8 cellular contexts compared by ENCODE assay signal in the genomic region with DNA sequence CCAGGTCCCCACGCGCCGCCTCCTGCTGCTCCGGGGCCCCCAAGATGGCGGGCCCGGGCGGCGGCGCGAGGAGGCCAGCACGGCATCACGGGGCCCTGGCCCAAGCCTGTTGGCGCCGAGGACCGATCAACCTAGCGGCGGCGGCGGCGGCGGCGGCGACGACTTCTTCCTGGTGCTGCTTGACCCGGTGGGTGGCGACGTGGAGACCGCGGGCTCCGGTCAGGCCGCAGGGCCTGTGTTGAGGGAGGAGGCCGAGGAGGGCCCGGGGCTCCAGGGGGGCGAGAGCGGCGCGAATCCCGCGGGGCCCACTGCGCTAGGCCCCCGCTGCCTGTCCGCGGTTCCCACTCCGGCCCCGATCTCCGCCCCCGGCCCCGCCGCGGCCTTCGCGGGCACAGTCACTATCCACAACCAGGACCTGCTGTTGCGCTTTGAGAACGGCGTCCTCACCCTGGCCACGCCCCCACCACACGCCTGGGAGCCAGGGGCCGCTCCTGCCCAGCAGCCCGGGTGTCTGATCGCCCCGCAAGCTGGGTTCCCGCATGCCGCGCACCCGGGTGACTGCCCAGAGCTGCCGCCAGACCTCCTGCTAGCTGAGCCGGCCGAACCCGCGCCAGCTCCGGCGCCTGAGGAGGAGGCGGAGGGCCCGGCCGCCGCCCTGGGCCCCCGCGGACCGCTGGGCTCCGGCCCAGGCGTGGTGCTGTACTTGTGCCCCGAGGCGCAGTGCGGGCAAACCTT. TPM values are rescaled to one million over a fixed set of nuclear protein-coding genes. Genes with fewer than 3 reads are reported as not detected.
A peak's percentile ranks its signal among the peaks of the same experiment; 100 is the strongest.
DNase-seq lines count a peak whose midpoint lies in the region; ATAC-seq and TF ChIP-seq lines count a peak whose summit lies in the region.
"Not testable (repeated sequence)": the region's sequence is repeated elsewhere in the genome, so short reads cannot be mapped to it uniquely, and the experiment has no call there.

No MANE protein-coding gene starts in this region.

- peak overlapping the region; percentile 51 for H3K4me3 ChIP-seq in AG04450 (ENCODE audit: low read depth, low read length)
- peak overlapping the region; percentile 37 for H3K4me3 ChIP-seq in colonic mucosa
- peak overlapping the region; percentile 59 for H3K4me3 ChIP-seq in rectal smooth muscle tissue (ENCODE audit: low read length)

- H3K4me1 Mint-ChIP-seq in activated CD4-positive, alpha-beta T cell treated with anti-CD3 and anti-CD28 coated beads, Interleukin-2, amount 10 ng/mL, durations not matched to agents 7 days and 5 days: peaks cover 40% of the 10 kb centered on the region

- H3K9ac ChIP-seq in colonic mucosa (ENCODE audit: low read depth in 2 of 2, low read length in 2 of 2) (peak overlapping the region; percentile 43 to 73), rectal smooth muscle tissue (ENCODE audit: low read length) (peak overlapping the region; percentile 30)

- H3K4me3 Mint-ChIP-seq in activated CD4-positive, alpha-beta T cell treated with anti-CD3 and anti-CD28 coated beads, Interleukin-2, amount 10 ng/mL, durations not matched to agents 7 days and 5 days: peak overlapping the region; percentile 48

- not testable (repeated sequence) for H3K4me1 ChIP-seq in colonic mucosa; rectal smooth muscle tissue (ENCODE audit: control insufficient read depth, insufficient read depth, low read length)

- H3K9me3 Mint-ChIP-seq in activated CD4-positive, alpha-beta T cell treated with anti-CD3 and anti-CD28 coated beads, Interleukin-2, amount 10 ng/mL, durations not matched to agents 7 days and 5 days: not testable (repeated sequence)

- H3K27me3 ChIP-seq in AG04450 (ENCODE audit: control insufficient read depth, insufficient read depth, low read length); colonic mucosa; rectal smooth muscle tissue (ENCODE audit: control insufficient read depth, insufficient read depth, low read length): not testable (repeated sequence)

- H3K27ac ChIP-seq in AG04450 (ENCODE audit: low read depth, low read length) (peak overlapping the region; percentile 68), colonic mucosa (peak overlapping the region; percentile 89), rectal smooth muscle tissue (ENCODE audit: low read depth, low read length) (peak overlapping the region; percentile 83)

- H3K9me3 ChIP-seq in AG04450 (ENCODE audit: control insufficient read depth, insufficient read depth, low read length); colonic mucosa: not testable (repeated sequence)

- not testable (repeated sequence) for DNase-seq in AG04450 (ENCODE audit: low read depth, low spot score)
- DNase-seq in NCI-H1092 treated with DMSO at 0.1 percent for 48 hours (lab: John Stamatoyannopoulos, UW): peak; percentile 31
- DNase-seq in activated CD4-positive, alpha-beta T cell treated with anti-CD3 and anti-CD28 coated beads, Interleukin-2, amount 10 ng/mL, durations not matched to agents 7 days and 5 days: peak; percentile 12
- DNase-seq in colonic mucosa: peak; percentile 24
- peak; percentile 10 for DNase-seq in iris pigment epithelial cell (ENCODE audit: low read depth)

- not testable (repeated sequence) for H3K27ac Mint-ChIP-seq in activated CD4-positive, alpha-beta T cell treated with anti-CD3 and anti-CD28 coated beads, Interleukin-2, amount 10 ng/mL, durations not matched to agents 7 days and 5 days

- H3K27me3 Mint-ChIP-seq in activated CD4-positive, alpha-beta T cell treated with anti-CD3 and anti-CD28 coated beads, Interleukin-2, amount 10 ng/mL, durations not matched to agents 7 days and 5 days: not testable (repeated sequence)

- CTCF ChIA-PET in AG04450 (lab: Charles Lee); activated CD4-positive, alpha-beta T cell treated with anti-CD3 and anti-CD28 coated beads, Interleukin-2, amount 10 ng/mL, durations not matched to agents 7 days and 5 days (lab: Charles Lee): not testable (repeated sequence)

- H3K36me3 Mint-ChIP-seq in activated CD4-positive, alpha-beta T cell treated with anti-CD3 and anti-CD28 coated beads, Interleukin-2, amount 10 ng/mL, durations not matched to agents 7 days and 5 days (ENCODE audit: low read depth): peaks cover 12% of the 10 kb centered on the region

- not testable (repeated sequence) for TF ChIP-seq CTCF in AG04450 (IDR thresholded peaks at IDR 0.05; ENCODE audit: low read depth, low read length); colonic mucosa (IDR thresholded peaks at IDR 0.05)

- H3K36me3 ChIP-seq in colonic mucosa; rectal smooth muscle tissue (ENCODE audit: control insufficient read depth, insufficient read depth, low read length): not testable (repeated sequence)

- ATAC-seq in GM18907 (IDR thresholded peaks at IDR 0.05; ENCODE audit: unreplicated experiment) (peak; percentile 85), HG02938 (IDR thresholded peaks at IDR 0.05; ENCODE audit: unreplicated experiment) (peak; percentile 69)

- intact Hi-C loops in colonic mucosa (cut with DNase I): not testable (repeated sequence)

- POLR2A ChIA-PET in AG04450 (lab: Yijun Ruan, JAX); activated CD4-positive, alpha-beta T cell treated with anti-CD3 and anti-CD28 coated beads, Interleukin-2, amount 10 ng/mL, durations not matched to agents 7 days and 5 days (lab: Charles Lee): not testable (repeated sequence)

RNA-seq across cellular contexts. Expression of a gene that starts 0.5 kb away (rescaled TPM):
- polyA plus RNA-seq in AG04450 (2011; rRNA removed): 6.3 and 7.7 TPM in 2 replicates
- polyA minus RNA-seq in AG04450 (2011; rRNA and poly(A)+ RNA removed): 16.0 and 19.3 TPM in 2 replicates
- total RNA-seq in activated CD4-positive, alpha-beta T cell treated with anti-CD3 and anti-CD28 coated beads, Interleukin-2, amount 10 ng/mL, durations not matched to agents 7 days and 5 days: 1 to 10 TPM; 5.4 to 5.7 TPM
- total RNA-seq in colonic mucosa: 1 to 10 TPM; 5.1 to 7.9 TPM
